ENCODE assay signal across 21 cellular contexts in the genomic region with DNA sequence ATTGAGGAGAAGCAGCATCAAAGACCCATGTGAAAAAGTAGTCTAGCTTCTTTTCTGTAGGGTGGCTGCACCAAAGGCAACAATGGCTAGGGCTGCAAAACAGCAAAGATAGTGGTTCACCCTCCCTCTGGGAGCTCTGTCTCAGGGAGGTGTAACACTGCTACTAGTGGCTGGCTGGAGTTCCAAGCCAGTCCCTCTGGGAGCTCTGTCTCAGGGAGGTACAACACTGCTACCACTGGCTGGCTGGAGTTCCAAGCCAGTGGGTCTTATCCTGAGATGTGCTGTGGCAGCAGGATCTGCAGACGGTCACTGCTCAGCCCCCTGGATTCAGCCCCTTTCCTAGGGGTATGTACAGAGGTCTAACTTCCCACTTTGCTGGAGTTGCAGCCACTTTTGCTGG. TPM values are rescaled to one million over a fixed set of nuclear protein-coding genes. Genes with fewer than 3 reads are reported as not detected.
DNase-seq lines count a peak whose midpoint lies in the region; ATAC-seq, FAIRE-seq and TF ChIP-seq lines count a peak whose summit lies in the region.
"Had no signal": no experiment of that assay in that cellular context is flagged by ENCODE, and none has a peak within 500 bp of the region (broad histone marks: within the 10 kb centered on the region; RNA-seq: fewer than 3 reads in every experiment).

No MANE protein-coding gene starts in this region.

- intact Hi-C loops in kidney (cut with DNase I) = no loop called here

- no peaks in the 10 kb centered on the region for H3K4me1 Mint-ChIP-seq in GM23338
- H3K4me1 Mint-ChIP-seq: B cell; CD4-positive, alpha-beta memory T cell had no signal

- H3K4me3 Mint-ChIP-seq in GM23338 = no peak overlapping the region
- H3K4me3 Mint-ChIP-seq: B cell; CD4-positive, alpha-beta memory T cell had no signal

- H4K20me1 ChIP-seq in GM23338 (replicated peaks; ENCODE audit: insufficient read depth) = no peaks in the 10 kb centered on the region
- H4K20me1 ChIP-seq in H1 (replicated peaks in 1 of 2; ENCODE audit: control insufficient read depth in 1 of 2, insufficient read depth in 2 of 2, low read length in 2 of 2) = no peaks in the 10 kb centered on the region

- H3F3A ChIP-seq in GM23338 (replicated peaks; ENCODE audit: low read depth) = no peaks in the 10 kb centered on the region

- H3K4me3 ChIP-seq in BE2C (ENCODE audit: low read depth, low read length) = no peak overlapping the region
- H3K4me3 ChIP-seq in GM23338 = no peak overlapping the region
- no peak overlapping the region for H3K4me3 ChIP-seq in H1 (ENCODE audit: extremely low read depth in 1 of 4, insufficient read depth in 2 of 4, low read depth in 3 of 4, low read length in 4 of 4)
- H3K4me3 ChIP-seq in kidney (ENCODE audit: low read length in 2 of 2) = no peak overlapping the region

- H3K56ac ChIP-seq in H1 (replicated peaks; ENCODE audit: insufficient read length, low read depth, low read length) = no peak overlapping the region

- no peak overlapping the region for H3K14ac ChIP-seq in H1 (ENCODE audit: insufficient read length)

- peak; percentile 83 for ATAC-seq in GM23338
- no peak for ATAC-seq in GM18868 (IDR thresholded peaks at IDR 0.05; ENCODE audit: unreplicated experiment)
- no peak for ATAC-seq in HG03378 (IDR thresholded peaks at IDR 0.05; ENCODE audit: unreplicated experiment)
- ATAC-seq: HCT116 had no signal

- no peak overlapping the region for H2BK20ac ChIP-seq in H1 (ENCODE audit: low read length)

- H3K23ac ChIP-seq in H1 (ENCODE audit: insufficient read length) = no peak overlapping the region

- no peak overlapping the region for H3K27ac Mint-ChIP-seq in GM23338
- H3K27ac Mint-ChIP-seq: B cell; CD4-positive, alpha-beta memory T cell had no signal

- no peaks in the 10 kb centered on the region for H3K23me2 ChIP-seq in H1 (ENCODE audit: low read depth, low read length)

- DNase-seq in BE2C (peak; percentile 7), GM23338 (ENCODE audit: low spot score) (no peak), H1 (ENCODE audit: low read depth in 1 of 2, low spot score in 2 of 2) (no peak), kidney (peak; percentile 43), islet precursor cell (no peak)
- DNase-seq: CD4-positive, alpha-beta memory T cell; COR-L47; DMS153; DMS79 treated with DMSO at 0.1 percent for 48 hours; EL; GDM1 had no signal

- H3K9me3 ChIP-seq in BE2C = no peaks in the 10 kb centered on the region
- no peaks in the 10 kb centered on the region for H3K9me3 ChIP-seq in H1 (ENCODE audit: insufficient read depth in 2 of 2, low read depth in 1 of 2, low read length in 1 of 2)
- no peaks in the 10 kb centered on the region for H3K9me3 ChIP-seq in kidney (ENCODE audit: control insufficient read depth in 1 of 2, low read length in 2 of 2)

- H3K9me2 ChIP-seq in GM23338 (ENCODE audit: insufficient read depth) = peaks cover 5% of the 10 kb centered on the region

- H3K18ac ChIP-seq in H1 (ENCODE audit: extremely low read depth, low read length) = no peak overlapping the region

- no peaks in the 10 kb centered on the region for H3K36me3 ChIP-seq in BE2C
- H3K36me3 ChIP-seq in GM23338 (ENCODE audit: insufficient read depth) = no peaks in the 10 kb centered on the region
- H3K36me3 ChIP-seq in H1 (ENCODE audit: control insufficient read depth in 2 of 4, insufficient read depth in 4 of 4, low read length in 3 of 4) = no peaks in the 10 kb centered on the region
- no peaks in the 10 kb centered on the region for H3K36me3 ChIP-seq in kidney (ENCODE audit: control insufficient read depth in 1 of 2, insufficient read depth in 2 of 2, low read length in 2 of 2)

- CTCF ChIA-PET in H1 (lab: Charles Lee; ENCODE audit: partially characterized antibody) = interaction anchor here (0.8 to 1.1 kb wide), 4 partner anchors 39 to 386 kb away, joined by 3 to 5 read pairs (median 4); no protein-coding TSS in a partner anchor

- no peak overlapping the region for H4K5ac ChIP-seq in H1 (ENCODE audit: insufficient read length, low read depth, low read length)

- TF ChIP-seq CTCF in BE2C (IDR thresholded peaks at IDR 0.05; ENCODE audit: low read depth, low read length) (no peak), GM23338 (conservative IDR thresholded peaks at IDR 0.05; ENCODE audit: low read depth in 2 of 2) (peak in 1 of 2 experiments; percentile 34; a peak in 2 of 4 replicates), H1 (IDR thresholded peaks at IDR 0.05; ENCODE audit: control extremely low read depth in 1 of 3, insufficient read depth in 1 of 3, low read depth in 1 of 3, low read length in 3 of 3) (peak in 2 of 3 experiments; percentile 7 to 37; a peak in 3 of 4 replicates), kidney (IDR thresholded peaks at IDR 0.05; ENCODE audit: borderline replicate concordance, extremely low read depth, insufficient read depth) (no peak)

- H3K4me2 ChIP-seq in GM23338 = no peak overlapping the region
- H3K4me2 ChIP-seq in H1 (ENCODE audit: insufficient read depth in 1 of 2, low read depth in 2 of 2, low read length in 2 of 2) = no peak overlapping the region

- no peak for TF ChIP-seq EP300 in H1 (IDR thresholded peaks at IDR 0.05; ENCODE audit: borderline replicate concordance in 1 of 2, low read depth in 2 of 2, low read length in 2 of 2)

- FAIRE-seq in H1 (lab: Jason Lieb, UNC) = no peak
- no peak for FAIRE-seq in kidney (lab: Jason Lieb, UNC)
- FAIRE-seq: A204.1, D721Med, GM12892, GM19239 had no signal

- H3K36me3 Mint-ChIP-seq in GM23338 (ENCODE audit: low read depth) = no peaks in the 10 kb centered on the region

- H3K4me1 ChIP-seq in BE2C (no peaks in the 10 kb centered on the region), GM23338 (ENCODE audit: insufficient read depth) (no peaks in the 10 kb centered on the region), H1 (replicated peaks in 1 of 4; ENCODE audit: control insufficient read depth in 3 of 4, insufficient read depth in 4 of 4, low read length in 3 of 4) (no peaks in the 10 kb centered on the region), kidney (ENCODE audit: control insufficient read depth in 1 of 2, insufficient read depth in 1 of 2, low read depth in 1 of 2, low read length in 2 of 2) (no peaks in the 10 kb centered on the region)

- POLR2A ChIA-PET in H1 (lab: Charles Lee; ENCODE audit: partially characterized antibody) = interaction anchor here (1.4 kb wide), 1 partner anchor 122 kb away, joined by 3 read pairs; no protein-coding TSS in a partner anchor

- no peaks in the 10 kb centered on the region for H3K9me3 Mint-ChIP-seq in GM23338

- no peaks in the 10 kb centered on the region for H3K79me1 ChIP-seq in H1 (ENCODE audit: low read depth, low read length)

- no peak overlapping the region for H2BK120ac ChIP-seq in H1 (replicated peaks; ENCODE audit: low read depth, low read length)

- no peak overlapping the region; the same call in 1 of the 2 replicates for H4K8ac ChIP-seq in H1 (ENCODE audit: extremely low read depth, insufficient read depth, low read length)

- H3K79me2 ChIP-seq in GM23338 (replicated peaks; ENCODE audit: insufficient read depth) = no peaks in the 10 kb centered on the region
- H3K79me2 ChIP-seq in H1 (ENCODE audit: control insufficient read depth in 1 of 2, insufficient read depth in 2 of 2, low read length in 2 of 2) = no peaks in the 10 kb centered on the region

- H2AFZ ChIP-seq in GM23338 (no peak overlapping the region), H1 (ENCODE audit: low read length) (no peak overlapping the region)

- H2BK5ac ChIP-seq in H1 (ENCODE audit: low read depth, low read length) = no peak overlapping the region; the same call in 1 of the 2 replicates

- H3K27ac ChIP-seq in GM23338 (ENCODE audit: low read depth) (no peak overlapping the region), H1 (ENCODE audit: low read depth, low read length) (no peak overlapping the region), kidney (ENCODE audit: low read depth in 2 of 2, low read length in 2 of 2) (no peak overlapping the region)
- H3K27ac ChIP-seq: C4-2B, HL-60 had no signal

- no peaks in the 10 kb centered on the region for H3K27me3 Mint-ChIP-seq in GM23338 (ENCODE audit: insufficient read depth, low read depth, poor library complexity)
- H3K27me3 Mint-ChIP-seq: B cell; CD4-positive, alpha-beta memory T cell had no signal

- no peak overlapping the region for H3K4ac ChIP-seq in H1 (replicated peaks; ENCODE audit: insufficient read length, low read depth, low read length)

- no peak overlapping the region for H3K9ac ChIP-seq in H1 (replicated peaks in 1 of 4; ENCODE audit: extremely low read depth in 1 of 4, low read depth in 3 of 4, low read length in 3 of 4)
- no peak overlapping the region for H3K9ac ChIP-seq in kidney (ENCODE audit: low read length in 2 of 2)

- no peak overlapping the region for H4K91ac ChIP-seq in H1 (replicated peaks; ENCODE audit: insufficient read length, low read length)

- H2AK5ac ChIP-seq in H1 (ENCODE audit: low read depth, low read length) = no peak overlapping the region

- TF ChIP-seq POLR2A in H1 (IDR thresholded peaks at IDR 0.05; ENCODE audit: control extremely low read depth in 1 of 2, low read depth in 2 of 2, low read length in 2 of 2) = no peak

- H3K27me3 ChIP-seq in BE2C (peaks cover 3% of the 10 kb centered on the region; the same call in 1 of the 2 replicates), GM23338 (ENCODE audit: insufficient read depth) (no peaks in the 10 kb centered on the region), H1 (replicated peaks in 1 of 4; ENCODE audit: control insufficient read depth in 3 of 4, extremely low read depth in 1 of 4, insufficient read depth in 3 of 4, low read length in 3 of 4) (no peaks in the 10 kb centered on the region)

- peak; percentile 20 to 41; a peak in 3 of 4 replicates for TF ChIP-seq RAD21 in H1 (IDR thresholded peaks at IDR 0.05 in 1 of 2, conservative IDR thresholded peaks at IDR 0.05 in 1 of 2; ENCODE audit: low read depth in 2 of 2, low read length in 2 of 2)

- WGBS in H1 (ENCODE audit: extremely low coverage in 1 of 2, insufficient coverage in 1 of 2, insufficient read length in 1 of 2, insufficient replicate concordance in 2 of 2, low coverage in 1 of 2, low lambda C conversion rate in 2 of 2, missing lambda C conversion rate in 1 of 2), 2 experiments = 73% methylated on average over 1 of the region's 1 CpG; no CpG with 5 or more reads in 1 of the 2 experiments

- no peak overlapping the region for H2BK15ac ChIP-seq in H1 (ENCODE audit: low read length)

- H2BK12ac ChIP-seq in H1 (ENCODE audit: low read depth, low read length) = no peak overlapping the region

RNA-seq across cellular contexts. Expression of a gene that starts 37.9 kb away (rescaled TPM):
- polyA plus RNA-seq in BE2C (2012; ENCODE audit: insufficient read depth, insufficient read length, low read depth) = 20.7 TPM
- total RNA-seq in GM23338 (2014; rRNA removed; shearing (Covaris generic)) = not detected in 2 replicates
- polyA plus RNA-seq in GM23338 (2016; fragmentation: Nextera tagmentation; extraction: Ambion mirVana) (1.3 and 2.7 TPM in 2 replicates), H1 (2011; rRNA removed) (not detected in 2 replicates), kidney (ENCODE audit: insufficient read depth, low read depth, low replicate concordance) (28.2 TPM)
- not detected in 2 replicates for total RNA-seq in H1 (2021; fragmentation: NEBNext Ultra II Directional; extraction: Animal tissue kit (Norgen Biotek cat#: 25700))
- not detected for polyA plus RNA-seq in H1 (2011; cell fraction: cytosol; rRNA removed)
- polyA plus RNA-seq in H1 (2011; cell fraction: nucleus; rRNA removed) = not detected
- 9.2 to 11.8 TPM (median 11.1 TPM) in 4 replicates for polyA plus RNA-seq in H1 (2012, experiment 1 of 2)
- polyA plus RNA-seq in H1 (2012, experiment 2 of 2) = 3.7 TPM
- not detected for polyA plus RNA-seq in H1 (2013, experiment 1 of 2)
- not detected for polyA plus RNA-seq in H1 (2013, experiment 2 of 2)
- 0.09 TPM in 1 of 2 replicates, not detected in the other for polyA minus RNA-seq in H1 (2011; rRNA and poly(A)+ RNA removed)
- polyA minus RNA-seq in H1 (2011; cell fraction: cytosol; rRNA and poly(A)+ RNA removed) = not detected
- not detected for polyA minus RNA-seq in H1 (2011; cell fraction: nucleus; rRNA and poly(A)+ RNA removed)
- 31.3 TPM for total RNA-seq in kidney

Comparison
In these comparisons a context has a peak if more than half of its experiments do, and no peak if none do; other contexts are left out.
1. DNase-seq: peak in BE2C (single experiment) and kidney (single experiment); none in GM23338 (single experiment), H1 (0 of 2) and islet precursor cell (single experiment).
2. CTCF ChIP-seq: peak in H1 (2 of 3); none in BE2C (single experiment) and kidney (single experiment).
3. RNA of a gene that starts 37.9 kb away (total RNA-seq): 31.3 TPM in kidney (single experiment); not detected in GM23338 and not detected in H1; every median in the first group is over 10 times any median in the second.